Comparison of ENCODE assay signal across 1 cellular context in genomic region chr17:8826808-8827435, GRCh38.
A peak's percentile ranks its signal among the peaks of the same experiment; 100 is the strongest.
TF ChIP-seq lines count a peak whose summit lies in the region.

No MANE protein-coding gene starts in this region.

TF ChIP-seq in K562, 482 proteins besides CTCF, POLR2A, EP300 and RAD21:
- TF ChIP-seq NCOR1 (IDR thresholded peaks at IDR 0.05) (no peak), TEAD2 (tag; IDR thresholded peaks at IDR 0.05) (no peak), NR2C1 (IDR thresholded peaks at IDR 0.05) (0 out of 2 replicates have a peak, but pooled peaks have one; percentile 27), NR2C1 (tag; IDR thresholded peaks at IDR 0.05) (0 out of 2 replicates have a peak, but pooled peaks have one; percentile 15)
TF ChIP-seq in K562: peak in this region for 1.
